15 cellular contexts compared by ENCODE assay signal in the genomic region with DNA sequence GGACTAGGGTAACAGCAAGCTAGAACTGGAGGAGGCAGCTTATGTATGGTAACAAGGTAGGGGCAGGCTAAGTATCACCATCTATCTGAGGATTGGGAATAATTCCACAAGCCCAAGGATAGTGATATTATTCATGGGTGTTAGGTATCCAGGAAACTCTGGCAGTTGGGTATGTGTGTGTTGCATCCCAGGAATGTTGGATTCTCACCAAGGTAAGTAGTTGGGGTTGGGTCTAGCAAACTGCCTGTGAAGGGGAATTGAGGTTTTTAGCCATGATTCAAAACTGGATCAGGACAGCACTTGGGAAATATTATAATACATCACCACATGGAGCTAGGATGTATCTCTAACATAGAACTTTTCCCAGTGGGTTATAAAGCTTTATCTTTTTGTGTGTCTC.
"Had no signal": no experiment of that assay in that cellular context is flagged by ENCODE, and none has a peak within 500 bp of the region (broad histone marks: within the 10 kb centered on the region; RNA-seq: fewer than 3 reads in every experiment).

No MANE protein-coding gene starts in this region.

- H3K27ac ChIP-seq: ascending aorta, coronary artery, heart left ventricle had no signal

- H3K4me1 ChIP-seq: ascending aorta, heart left ventricle had no signal

- H3K27me3 ChIP-seq: ascending aorta, heart left ventricle had no signal

- H3K36me3 Mint-ChIP-seq: memory B cell; naive thymus-derived CD8-positive, alpha-beta T cell; stimulated activated effector memory CD8-positive, alpha-beta T cell treated with anti-CD3 and anti-CD28 coated beads, Interleukin-12 subunit alpha, Interleukin-12 subunit beta, amount 100 ng/mL, for 72 hours had no signal

- H3K36me3 ChIP-seq: ascending aorta, heart left ventricle had no signal

- H3K9me3 ChIP-seq: ascending aorta had no signal

- H3K4me1 Mint-ChIP-seq: memory B cell; naive thymus-derived CD8-positive, alpha-beta T cell; stimulated activated effector memory CD8-positive, alpha-beta T cell treated with anti-CD3 and anti-CD28 coated beads, Interleukin-12 subunit alpha, Interleukin-12 subunit beta, amount 100 ng/mL, for 72 hours had no signal

- H3K4me3 Mint-ChIP-seq: activated T-helper 1 cell treated with anti-CD3 and anti-CD28 coated beads, Interleukin-12 subunit alpha, Interleukin-12 subunit beta, Interleukin-2, Interleukin-4 antibody, amounts not matched to agents 30 ng/mL and 10 ng/mL and 1 ng/mL, durations not matched to agents 14 hours and 24 hours and 36 hours; memory B cell; naive thymus-derived CD8-positive, alpha-beta T cell; stimulated activated effector memory CD8-positive, alpha-beta T cell treated with anti-CD3 and anti-CD28 coated beads, Interleukin-12 subunit alpha, Interleukin-12 subunit beta, amount 100 ng/mL, for 72 hours; T-helper 2 cell treated with Interferon-gamma antibody and Interleukin-4, amounts not matched to agents 5 μg/mL and 100 μg/mL, for 36 hours had no signal

- ATAC-seq: activated CD4-positive, CD25-positive, alpha-beta regulatory T cell treated with anti-CD3 and anti-CD28 coated beads, Interleukin-2, amount 50 U/mL, for 24 hours; heart left ventricle; left ventricle myocardium superior; naive thymus-derived CD8-positive, alpha-beta T cell; stimulated activated effector memory CD8-positive, alpha-beta T cell treated with anti-CD3 and anti-CD28 coated beads, Interleukin-12 subunit alpha, Interleukin-12 subunit beta, amount 100 ng/mL, for 72 hours had no signal

- DNase-seq: activated CD4-positive, alpha-beta T cell treated with anti-CD3 and anti-CD28 coated beads, Interleukin-2, amount 50 U/mL, for 1 hour; activated CD8-positive, alpha-beta memory T cell treated with anti-CD3 and anti-CD28 coated beads for 24 hours; central memory CD4-positive, alpha-beta T cell; effector CD8-positive, alpha-beta T cell; foreskin melanocyte; heart left ventricle; left ventricle myocardium superior; naive thymus-derived CD8-positive, alpha-beta T cell had no signal

- H3K4me3 ChIP-seq: ascending aorta, coronary artery, heart left ventricle had no signal

- H3K9me3 Mint-ChIP-seq: activated T-helper 1 cell treated with anti-CD3 and anti-CD28 coated beads, Interleukin-12 subunit alpha, Interleukin-12 subunit beta, Interleukin-2, Interleukin-4 antibody, amounts not matched to agents 30 ng/mL and 10 ng/mL and 1 ng/mL, durations not matched to agents 14 hours and 24 hours and 36 hours; T-helper 2 cell treated with Interferon-gamma antibody and Interleukin-4, amounts not matched to agents 5 μg/mL and 100 μg/mL, for 36 hours had no signal

- H3K27me3 Mint-ChIP-seq: memory B cell; naive thymus-derived CD8-positive, alpha-beta T cell had no signal

- H3K27ac Mint-ChIP-seq: activated T-helper 1 cell treated with anti-CD3 and anti-CD28 coated beads, Interleukin-12 subunit alpha, Interleukin-12 subunit beta, Interleukin-2, Interleukin-4 antibody, amounts not matched to agents 30 ng/mL and 10 ng/mL and 1 ng/mL, durations not matched to agents 14 hours and 24 hours and 36 hours; memory B cell; naive thymus-derived CD8-positive, alpha-beta T cell; stimulated activated effector memory CD8-positive, alpha-beta T cell treated with anti-CD3 and anti-CD28 coated beads, Interleukin-12 subunit alpha, Interleukin-12 subunit beta, amount 100 ng/mL, for 72 hours; T-helper 2 cell treated with Interferon-gamma antibody and Interleukin-4, amounts not matched to agents 5 μg/mL and 100 μg/mL, for 36 hours had no signal
